In the genomic region with DNA sequence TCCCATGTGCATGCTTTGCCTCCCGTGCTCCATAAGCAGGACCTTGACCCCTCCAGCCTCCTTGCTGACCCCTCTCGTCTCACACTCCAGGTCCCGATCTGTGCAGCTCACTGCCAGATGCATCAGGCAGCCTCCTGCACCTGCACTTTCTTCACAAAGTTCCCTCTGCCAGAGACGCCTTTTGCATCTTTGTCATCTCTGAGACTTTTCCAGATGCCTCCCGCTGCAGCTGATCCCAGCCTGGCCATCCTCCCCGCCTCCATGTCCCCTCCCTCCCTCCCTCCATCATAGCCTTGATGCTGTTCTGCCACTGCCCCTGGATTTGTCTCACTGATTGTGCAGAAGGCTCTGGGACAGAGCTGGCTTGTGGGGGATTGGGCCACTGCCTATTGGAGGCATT, we compare ENCODE assay signal across 16 cellular contexts. TPM values are rescaled to one million over a fixed set of nuclear protein-coding genes. Genes with fewer than 3 reads are reported as not detected.
A peak's percentile ranks its signal among the peaks of the same experiment; 100 is the strongest.
DNase-seq lines count a peak whose midpoint lies in the region; ATAC-seq and TF ChIP-seq lines count a peak whose summit lies in the region.
"Had no signal": no experiment of that assay in that cellular context is flagged by ENCODE, and none has a peak within 500 bp of the region (broad histone marks: within the 10 kb centered on the region; RNA-seq: fewer than 3 reads in every experiment).

No MANE protein-coding gene starts in this region.

- H4K20me1 ChIP-seq in PC-3 (ENCODE audit: low read length): no peaks in the 10 kb centered on the region; the same call in none of the 2 replicates

- TF ChIP-seq CTCF in PC-3 (conservative IDR thresholded peaks at IDR 0.05; ENCODE audit: low read depth, low read length): no peak
- no peak for TF ChIP-seq CTCF in VCaP (conservative IDR thresholded peaks at IDR 0.05)
- TF ChIP-seq CTCF in nephron progenitor cell (IDR thresholded peaks at IDR 0.05): no peak
- TF ChIP-seq CTCF in CD14-positive monocyte (IDR thresholded peaks at IDR 0.05): no peak

- no peaks in the 10 kb centered on the region for H3K9me2 ChIP-seq in PC-3 (replicated peaks; ENCODE audit: low read length)

- peaks cover 75% of the 10 kb centered on the region for H3K79me2 ChIP-seq in PC-3 (ENCODE audit: low read length)

- H3K36me3 Mint-ChIP-seq in nephron progenitor cell (ENCODE audit: low read depth) (no peaks in the 10 kb centered on the region), CD14-positive monocyte (peaks cover 4 to 8% of the 10 kb centered on the region in 2 donors)
- H3K36me3 Mint-ChIP-seq: CD4-positive, CD25-positive, alpha-beta regulatory T cell had no signal

- H3K4me1 ChIP-seq in PC-3 (ENCODE audit: insufficient read depth, low read length): peaks cover 16% of the 10 kb centered on the region

- DNase-seq in PC-3 (no peak), nephron progenitor cell (no peak), GM19240 (ENCODE audit: insufficient read length, low spot score) (no peak), CD14-positive monocyte (ENCODE audit: low spot score) (no peak), NCI-H1694 treated with DMSO at 0.1 percent for 48 hours (lab: John Stamatoyannopoulos, UW) (no peak)
- DNase-seq: AML-193; CD4-positive, CD25-positive, alpha-beta regulatory T cell; KBM-7; NCI-H1105; NCI-H1694; NCI-H510A; NCI-H774; OCI-M1; RPMI8226 had no signal

- CTCF ChIA-PET in PC-3 (lab: Charles Lee): no interaction called here

- H3K4me2 ChIP-seq in PC-3 (ENCODE audit: low read length): no peak overlapping the region

- H3K27ac ChIP-seq in PC-3 (ENCODE audit: low read length) (peak overlapping the region; percentile 88), VCaP (peak overlapping the region; percentile 68)

- no peaks in the 10 kb centered on the region for H3K9me3 Mint-ChIP-seq in nephron progenitor cell
- no peaks in the 10 kb centered on the region for H3K9me3 Mint-ChIP-seq in CD14-positive monocyte
- H3K9me3 Mint-ChIP-seq: CD4-positive, CD25-positive, alpha-beta regulatory T cell had no signal

- no peak overlapping the region for H3K4me3 ChIP-seq in PC-3 (ENCODE audit: low read length)

- peaks cover 3% of the 10 kb centered on the region for H3K27me3 Mint-ChIP-seq in nephron progenitor cell (ENCODE audit: low read depth, poor library complexity)
- peaks cover 4 to 7% (median 7%) of the 10 kb centered on the region in 3 donors for H3K27me3 Mint-ChIP-seq in CD14-positive monocyte (ENCODE audit: low read depth in 3 of 3)
- H3K27me3 Mint-ChIP-seq: CD4-positive, CD25-positive, alpha-beta regulatory T cell had no signal

- H3K9ac ChIP-seq in PC-3 (ENCODE audit: low read length): no peak overlapping the region

- ATAC-seq in PC-3 (no peak), HG03342 (IDR thresholded peaks at IDR 0.05; ENCODE audit: unreplicated experiment) (no peak)

- H3K27me3 ChIP-seq in PC-3 (ENCODE audit: low read length): no peaks in the 10 kb centered on the region

- H2AFZ ChIP-seq in PC-3 (ENCODE audit: low read length): no peak overlapping the region

- BruUV-seq in PC-3 (replicated peaks; lab: Mats Ljungman, UMichigan): no TSS peak

- POLR2A ChIA-PET in PC-3 (lab: Charles Lee; ENCODE audit: unreplicated experiment): no interaction called here

- H3K27ac Mint-ChIP-seq in nephron progenitor cell (peak overlapping the region; percentile 50), CD14-positive monocyte (peak overlapping the region in 1 of 7 donors; percentile 54)
- H3K27ac Mint-ChIP-seq: CD4-positive, CD25-positive, alpha-beta regulatory T cell had no signal

- intact Hi-C loops in PC-3 (cut with micrococcal nuclease): no loop called here
- intact Hi-C loops in CD14-positive monocyte (cut with micrococcal nuclease): no loop called here

- H3K36me3 ChIP-seq in PC-3 (ENCODE audit: low read depth, low read length): no peaks in the 10 kb centered on the region

- H3K4me3 Mint-ChIP-seq in nephron progenitor cell (no peak overlapping the region), CD14-positive monocyte (no peak overlapping the region)
- H3K4me3 Mint-ChIP-seq: CD4-positive, CD25-positive, alpha-beta regulatory T cell had no signal

- H3K9me3 ChIP-seq in PC-3 (ENCODE audit: low read length): no peaks in the 10 kb centered on the region

- peaks cover 4% of the 10 kb centered on the region for H3F3A ChIP-seq in PC-3 (ENCODE audit: low read length, unreplicated experiment)

- peaks cover 22% of the 10 kb centered on the region for H3K4me1 Mint-ChIP-seq in nephron progenitor cell
- peaks cover 22% of the 10 kb centered on the region for H3K4me1 Mint-ChIP-seq in CD14-positive monocyte

RNA-seq across cellular contexts. Expression of gene PPP1R37, which starts 29.9 kb away (rescaled TPM):
- total RNA-seq in PC-3 (2014; rRNA removed): 37.0 and 46.4 TPM in 2 replicates
- polyA plus RNA-seq in CD14-positive monocyte: under 1 TPM; 0.10 to 0.22 TPM

RNA-seq across cellular contexts. Expression of gene NKPD1, which starts 38.0 kb away (rescaled TPM):
- 0.75 and 1.1 TPM in 2 replicates for total RNA-seq in PC-3 (2014; rRNA removed)
- polyA plus RNA-seq in CD14-positive monocyte: not detected

RNA-seq across cellular contexts. Expression of gene GEMIN7, which starts 43.8 kb away (rescaled TPM):
- 22.3 and 35.5 TPM in 2 replicates for total RNA-seq in PC-3 (2014; rRNA removed)
- 10 to 100 TPM; 67.6 to 83.4 TPM for polyA plus RNA-seq in CD14-positive monocyte

RNA-seq across cellular contexts. Expression of gene ZNF296, which starts 46.6 kb away (rescaled TPM):
- total RNA-seq in PC-3 (2014; rRNA removed): 0.52 and 2.4 TPM in 2 replicates
- 1 to 10 TPM; 3.8 to 6.5 TPM for polyA plus RNA-seq in CD14-positive monocyte

RNA-seq across cellular contexts. Expression of gene TRAPPC6A, which starts 55.2 kb away (rescaled TPM):
- total RNA-seq in PC-3 (2014; rRNA removed): 18.3 and 23.2 TPM in 2 replicates
- polyA plus RNA-seq in CD14-positive monocyte: 10 to 100 TPM; 63.4 to 82.7 TPM
